11 cellular contexts compared by ENCODE assay signal in genomic region chr17:1722022-1722421, GRCh38. TPM values are rescaled to one million over a fixed set of nuclear protein-coding genes. Genes with fewer than 3 reads are reported as not detected.
DNase-seq lines count a peak whose midpoint lies in the region; ATAC-seq and TF ChIP-seq lines count a peak whose summit lies in the region.
"Not testable (repeated sequence)": the region's sequence is repeated elsewhere in the genome, so short reads cannot be mapped to it uniquely, and the experiment has no call there.
"Had no signal": no experiment of that assay in that cellular context is flagged by ENCODE, and none has a peak within 500 bp of the region (broad histone marks: within the 10 kb centered on the region; RNA-seq: fewer than 3 reads in every experiment).

No MANE protein-coding gene starts in this region.

- TF ChIP-seq POLR2A in stomach (IDR thresholded peaks at IDR 0.05) = not testable (repeated sequence)

- H3K36me3 Mint-ChIP-seq in T-helper 17 cell (ENCODE audit: low read depth); natural killer cell: not testable (repeated sequence)

- not testable (repeated sequence) for H3K27me3 Mint-ChIP-seq in T-helper 17 cell; natural killer cell (ENCODE audit: low read depth in 2 of 2)

- peaks cover 23% of the 10 kb centered on the region for H3K4me1 Mint-ChIP-seq in T-helper 17 cell
- H3K4me1 Mint-ChIP-seq in natural killer cell = peaks cover 24 to 42% of the 10 kb centered on the region in 2 donors

- WGBS in stomach, 5 donors = 93 to 99% (median 95%) methylated on average over 8 of the region's 8 CpGs

- H3K4me1 ChIP-seq in stomach = peaks cover 44 to 67% (median 61%) of the 10 kb centered on the region in 4 donors

- H3K9me3 Mint-ChIP-seq in natural killer cell = not testable (repeated sequence)

- not testable (repeated sequence) for TF ChIP-seq CTCF in AG10803 (conservative IDR thresholded peaks at IDR 0.05; ENCODE audit: low read length); GM06990 (IDR thresholded peaks at IDR 0.05; ENCODE audit: insufficient read depth, low read length, poor library complexity, severe bottlenecking); cardiac fibroblast (IDR thresholded peaks at IDR 0.05; ENCODE audit: low read depth, low read length); natural killer cell (IDR thresholded peaks at IDR 0.05); stomach (IDR thresholded peaks at IDR 0.05)

- TF ChIP-seq EP300 in stomach (IDR thresholded peaks at IDR 0.05) = not testable (repeated sequence)

- not testable (repeated sequence) for H3K4me3 Mint-ChIP-seq in T-helper 17 cell, natural killer cell

- not testable (repeated sequence) for ATAC-seq in T-helper 17 cell, natural killer cell

- H3K36me3 ChIP-seq in GM06990 (ENCODE audit: control insufficient read depth, insufficient read depth, low read length) = not testable (repeated sequence)
- peaks cover 6 to 15% (median 12%) of the 10 kb centered on the region in 4 donors for H3K36me3 ChIP-seq in stomach

- peak overlapping the region in 4 of 5 donors; percentile 72 to 90 (median 86) for H3K27ac ChIP-seq in stomach

- peak overlapping the region; percentile 96 for H3K27ac Mint-ChIP-seq in T-helper 17 cell
- H3K27ac Mint-ChIP-seq in natural killer cell = peak overlapping the region; percentile 88 to 93

- intact Hi-C loops in natural killer cell (cut with micrococcal nuclease) (loop anchor here (5.0 kb wide), 2 partner anchors 60 to 145 kb away; no protein-coding TSS in a partner anchor), stomach (cut with DNase I; ENCODE audit: low total_unique reads) (loop anchor here (10.0 kb wide), 1 partner anchor 53 kb away; no protein-coding TSS in a partner anchor)

- DNase-seq in AG10803 (ENCODE audit: low read depth) (peak; percentile 96), GM06990 (ENCODE audit: extremely low read depth, insufficient read length) (peak; percentile 77), LHCN-M2 (ENCODE audit: low read depth) (peak; percentile 68), cardiac fibroblast (ENCODE audit: low read depth in 2 of 2) (peak; percentile 66 to 73), germinal center (ENCODE audit: low spot score) (peak; percentile 57)
- DNase-seq in T-helper 17 cell, natural killer cell, stomach: not testable (repeated sequence)

- not testable (repeated sequence) for H3K9me3 ChIP-seq in T-helper 17 cell (ENCODE audit: control insufficient read depth, low read length, poor library complexity, severe bottlenecking); stomach

- not testable (repeated sequence) for H3K4me3 ChIP-seq in AG10803 (ENCODE audit: low read length); GM06990 (replicated peaks; ENCODE audit: low read depth, low read length); cardiac fibroblast (replicated peaks in 1 of 2; ENCODE audit: low read depth in 2 of 2, low read length in 2 of 2); stomach

- not testable (repeated sequence) for H3K27me3 ChIP-seq in GM06990 (replicated peaks; ENCODE audit: control insufficient read depth, insufficient read depth, low read length); stomach

RNA-seq across cellular contexts. Expression of gene WDR81, which starts 2.5 kb away (rescaled TPM):
- total RNA-seq in LHCN-M2 (2014; rRNA removed) (48.6 and 56.7 TPM in 2 replicates), T-helper 17 cell (10 to 100 TPM; 38.2 to 41.2 TPM), natural killer cell (10 to 100 TPM; 40.8 to 54.2 (median 46.2) TPM), stomach (10 to 100 TPM; 13.4 to 56.5 (median 14.0) TPM)
- 20.6 TPM for polyA plus RNA-seq in LHCN-M2 (2012)
- polyA plus RNA-seq in stomach = 10 to 100 TPM in 2 of 3 donors, 1 to 10 TPM in 1; 9.3 to 10.6 (median 10.2) TPM

RNA-seq across cellular contexts. Expression of gene TLCD2, which starts 11.8 kb away (rescaled TPM):
- total RNA-seq in LHCN-M2 (2014; rRNA removed) = 0.77 and 1.1 TPM in 2 replicates
- 2.4 TPM for polyA plus RNA-seq in LHCN-M2 (2012)
- total RNA-seq in T-helper 17 cell = 1 to 10 TPM in 1 of 2 donors, under 1 TPM in 1; 0.26 to 1.4 TPM
- total RNA-seq in natural killer cell = under 1 TPM; 0.18 to 0.28 (median 0.28) TPM
- 1 to 10 TPM; 4.5 to 9.6 (median 8.1) TPM for total RNA-seq in stomach
- 1 to 10 TPM; 2.8 to 3.7 (median 3.1) TPM for polyA plus RNA-seq in stomach

RNA-seq across cellular contexts. Expression of gene SERPINF2, which starts 20.6 kb away (rescaled TPM):
- total RNA-seq in LHCN-M2 (2014; rRNA removed) (0.13 and 0.40 TPM in 2 replicates), T-helper 17 cell (under 1 TPM; 0.29 to 0.67 TPM), natural killer cell (under 1 TPM; 0.47 to 0.84 (median 0.48) TPM), stomach (1 to 10 TPM in 2 of 5 donors, under 1 TPM in 3; 0.45 to 4.1 (median 0.87) TPM)
- 0.22 TPM for polyA plus RNA-seq in LHCN-M2 (2012)
- polyA plus RNA-seq in stomach = 1 to 10 TPM in 2 of 3 donors, under 1 TPM in 1; 0.92 to 5.2 (median 1.9) TPM
- total RNA-seq: H4 had no signal

RNA-seq across cellular contexts. Expression of gene PRPF8, which starts 37.4 kb away (rescaled TPM):
- total RNA-seq in LHCN-M2 (2014; rRNA removed) = 82.9 and 108 TPM in 2 replicates
- polyA plus RNA-seq in LHCN-M2 (2012) = 163 TPM
- 100 to 1,000 TPM; 451 to 472 TPM for total RNA-seq in T-helper 17 cell
- 100 to 1,000 TPM; 475 to 508 (median 480) TPM for total RNA-seq in natural killer cell
- 100 to 1,000 TPM; 126 to 252 (median 201) TPM for total RNA-seq in stomach
- polyA plus RNA-seq in stomach = 10 to 100 TPM; 33.6 to 83.4 (median 38.4) TPM

RNA-seq across cellular contexts. Expression of gene SERPINF1, which starts 39.8 kb away (rescaled TPM):
- 424 and 815 TPM in 2 replicates for total RNA-seq in LHCN-M2 (2014; rRNA removed)
- 67.8 TPM for polyA plus RNA-seq in LHCN-M2 (2012)
- under 1 TPM in 1 of 2 donors, not detected in 1; 0.52 TPM for total RNA-seq in T-helper 17 cell
- total RNA-seq in natural killer cell = 1 to 10 TPM in 2 of 3 donors, not detected in 1; 1.0 to 2.1 TPM
- total RNA-seq in stomach = 100 to 1,000 TPM in 4 of 5 donors, 10 to 100 TPM in 1; 72.4 to 334 (median 186) TPM
- 100 to 1,000 TPM in 1 of 3 donors, 10 to 100 TPM in 2; 45.5 to 126 (median 68.9) TPM for polyA plus RNA-seq in stomach
- total RNA-seq: activated T-helper 2 cell treated with anti-CD3 and anti-CD28 coated beads, Interferon-gamma antibody, Interleukin-2, Interleukin-4, amounts not matched to agents 10 μg/mL and 5 μg/mL and 100 μg/mL, durations not matched to agents 14 hours and 24 hours and 36 hours; dermis blood vessel endothelial cell had no signal
